2 cellular contexts compared by ENCODE assay signal in the genomic region with DNA sequence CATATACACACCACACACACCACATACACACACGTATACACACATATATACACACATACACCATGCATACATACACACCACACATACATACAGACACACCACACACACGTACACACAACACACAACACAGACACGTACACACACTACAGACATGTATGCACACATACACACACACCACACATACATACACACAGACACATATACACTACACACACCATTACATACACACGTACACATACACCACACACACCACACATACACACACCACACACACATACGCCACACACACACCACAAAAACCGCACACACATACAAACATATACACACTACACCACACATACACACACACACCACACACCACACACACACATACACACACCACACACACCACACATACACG.
TF ChIP-seq lines count a peak whose summit lies in the region.

No MANE protein-coding gene starts in this region.

TF ChIP-seq in HEK293, 187 proteins besides CTCF, POLR2A, EP300 and RAD21:
- peak; percentile 44 for TF ChIP-seq ZSCAN4 (tag by site-specific recombination; IDR thresholded peaks at IDR 0.05)
- no peak for TF ChIP-seq ZNF175 (tag by site-specific recombination; IDR thresholded peaks at IDR 0.05)

TF ChIP-seq in GM12878, 131 proteins besides CTCF, POLR2A, EP300 and RAD21 (continued from another document):
- TF ChIP-seq ZZZ3 (IDR thresholded peaks at IDR 0.05; ENCODE audit: control insufficient read depth, insufficient read length, low read depth): no peak
- TF ChIP-seq CREB1 (IDR thresholded peaks at IDR 0.05; ENCODE audit: low read depth): no peak
- no peak for TF ChIP-seq MLLT1 (IDR thresholded peaks at IDR 0.05)
- TF ChIP-seq BHLHE40 (IDR thresholded peaks at IDR 0.05; ENCODE audit: borderline replicate concordance in 1 of 2, low read depth in 2 of 2, low read length in 1 of 2): no peak
- TF ChIP-seq PAX5 (IDR thresholded peaks at IDR 0.05; ENCODE audit: borderline replicate concordance, low read depth, low read length): no peak
- TF ChIP-seq, protein P1, sequence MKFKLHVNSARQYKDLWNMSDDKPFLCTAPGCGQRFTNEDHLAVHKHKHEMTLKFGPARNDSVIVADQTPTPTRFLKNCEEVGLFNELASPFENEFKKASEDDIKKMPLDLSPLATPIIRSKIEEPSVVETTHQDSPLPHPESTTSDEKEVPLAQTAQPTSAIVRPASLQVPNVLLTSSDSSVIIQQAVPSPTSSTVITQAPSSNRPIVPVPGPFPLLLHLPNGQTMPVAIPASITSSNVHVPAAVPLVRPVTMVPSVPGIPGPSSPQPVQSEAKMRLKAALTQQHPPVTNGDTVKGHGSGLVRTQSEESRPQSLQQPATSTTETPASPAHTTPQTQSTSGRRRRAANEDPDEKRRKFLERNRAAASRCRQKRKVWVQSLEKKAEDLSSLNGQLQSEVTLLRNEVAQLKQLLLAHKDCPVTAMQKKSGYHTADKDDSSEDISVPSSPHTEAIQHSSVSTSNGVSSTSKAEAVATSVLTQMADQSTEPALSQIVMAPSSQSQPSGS (IDR thresholded peaks at IDR 0.05; ENCODE audit: low read length): no peak
- TF ChIP-seq RB1 (IDR thresholded peaks at IDR 0.05; ENCODE audit: borderline replicate concordance): no peak
- TF ChIP-seq, protein P2, sequence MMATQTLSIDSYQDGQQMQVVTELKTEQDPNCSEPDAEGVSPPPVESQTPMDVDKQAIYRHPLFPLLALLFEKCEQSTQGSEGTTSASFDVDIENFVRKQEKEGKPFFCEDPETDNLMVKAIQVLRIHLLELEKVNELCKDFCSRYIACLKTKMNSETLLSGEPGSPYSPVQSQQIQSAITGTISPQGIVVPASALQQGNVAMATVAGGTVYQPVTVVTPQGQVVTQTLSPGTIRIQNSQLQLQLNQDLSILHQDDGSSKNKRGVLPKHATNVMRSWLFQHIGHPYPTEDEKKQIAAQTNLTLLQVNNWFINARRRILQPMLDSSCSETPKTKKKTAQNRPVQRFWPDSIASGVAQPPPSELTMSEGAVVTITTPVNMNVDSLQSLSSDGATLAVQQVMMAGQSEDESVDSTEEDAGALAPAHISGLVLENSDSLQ (IDR thresholded peaks at IDR 0.05): no peak
- TF ChIP-seq ZBTB33 (IDR thresholded peaks at IDR 0.05): no peak
- TF ChIP-seq FOS (IDR thresholded peaks at IDR 0.05; ENCODE audit: borderline replicate concordance, extremely low read depth, insufficient read length): no peak
- TF ChIP-seq PAX8 (IDR thresholded peaks at IDR 0.05): no peak
